Comparison of ENCODE assay signal across 1 cellular context in genomic region chr12:26832817-26833691, GRCh38.
A peak's percentile ranks its signal among the peaks of the same experiment; 100 is the strongest.
TF ChIP-seq lines count a peak whose summit lies in the region.

ITPR2 (minus strand) TSS chr12:26833194; CDS start chr12:26832781, 413 bp downstream.

TF ChIP-seq in HepG2, 621 proteins besides CTCF, POLR2A, EP300 and RAD21 (continued from another document and continues in another):
- no peak for TF ChIP-seq E2F1 (CRISPR knock-in tag; IDR thresholded peaks at IDR 0.05)
- TF ChIP-seq DMTF1 (CRISPR knock-in tag; IDR thresholded peaks at IDR 0.05) = no peak
- peak; percentile 36; the same call in 1 of the 2 replicates for TF ChIP-seq CBX5 (CRISPR knock-in tag; IDR thresholded peaks at IDR 0.05; ENCODE audit: borderline replicate concordance)
- TF ChIP-seq ZNF501 (CRISPR knock-in tag; IDR thresholded peaks at IDR 0.05) = peak; percentile 33
- TF ChIP-seq ZNF761 (CRISPR knock-in tag; conservative IDR thresholded peaks at IDR 0.05) = 0 out of 2 replicates have a peak, but pooled peaks have one; percentile 21
- peak; percentile 12; the same call in 1 of the 2 replicates for TF ChIP-seq ZNF792 (CRISPR knock-in tag; IDR thresholded peaks at IDR 0.05)
- 0 out of 2 replicates have a peak, but pooled peaks have one; percentile 38 for TF ChIP-seq NKX3-1 (CRISPR knock-in tag; IDR thresholded peaks at IDR 0.05)
- TF ChIP-seq ZNF563 (CRISPR knock-in tag; IDR thresholded peaks at IDR 0.05) = peak; percentile 67
- no peak for TF ChIP-seq RNF219 (CRISPR knock-in tag; IDR thresholded peaks at IDR 0.05)
- no peak for TF ChIP-seq ZNF644 (CRISPR knock-in tag; IDR thresholded peaks at IDR 0.05; ENCODE audit: low read depth)
- 0 out of 2 replicates have a peak, but pooled peaks have one; percentile 19 for TF ChIP-seq TEAD2 (CRISPR knock-in tag; IDR thresholded peaks at IDR 0.05)
- TF ChIP-seq ZNF326 (CRISPR knock-in tag; IDR thresholded peaks at IDR 0.05; ENCODE audit: borderline replicate concordance) = no peak
- TF ChIP-seq IKZF5 (CRISPR knock-in tag; IDR thresholded peaks at IDR 0.05) = 0 out of 2 replicates have a peak, but pooled peaks have one; percentile 28
- TF ChIP-seq ZNF776 (CRISPR knock-in tag; IDR thresholded peaks at IDR 0.05) = no peak; the same call in 1 of the 2 replicates
- TF ChIP-seq PCBP1 (IDR thresholded peaks at IDR 0.05; ENCODE audit: borderline replicate concordance, low read depth, low read length) = 0 out of 2 replicates have a peak, but pooled peaks have one; percentile 75
- peak; percentile 69 for TF ChIP-seq SALL1 (CRISPR knock-in tag; IDR thresholded peaks at IDR 0.05)
- TF ChIP-seq ETV5 (CRISPR knock-in tag; IDR thresholded peaks at IDR 0.05; ENCODE audit: borderline replicate concordance) = no peak
- TF ChIP-seq SMC3 (IDR thresholded peaks at IDR 0.05; ENCODE audit: low read length) = no peak
- no peak for TF ChIP-seq ETV6 (CRISPR knock-in tag; conservative IDR thresholded peaks at IDR 0.05)
- TF ChIP-seq ASH2L (IDR thresholded peaks at IDR 0.05; ENCODE audit: insufficient read length, low read depth, low read length) = no peak
- peak; percentile 30 for TF ChIP-seq TAF15 (IDR thresholded peaks at IDR 0.05; ENCODE audit: low read depth, low read length, poor library complexity, severe bottlenecking)
- TF ChIP-seq PRDM10 (CRISPR knock-in tag; IDR thresholded peaks at IDR 0.05; ENCODE audit: low read depth) = peak; percentile 70
- peak; percentile 48; the same call in 1 of the 2 replicates for TF ChIP-seq RXRB (CRISPR knock-in tag; IDR thresholded peaks at IDR 0.05; ENCODE audit: borderline replicate concordance)
- peak; percentile 39; the same call in 1 of the 2 replicates for TF ChIP-seq ZSCAN31 (CRISPR knock-in tag; IDR thresholded peaks at IDR 0.05; ENCODE audit: low read depth)
- TF ChIP-seq NRL (CRISPR knock-in tag; IDR thresholded peaks at IDR 0.05; ENCODE audit: borderline replicate concordance) = peak; percentile 76
- no peak for TF ChIP-seq ZKSCAN5 (CRISPR knock-in tag; IDR thresholded peaks at IDR 0.05)
- TF ChIP-seq BCL3 (CRISPR knock-in tag; IDR thresholded peaks at IDR 0.05) = peak; percentile 64; the same call in 1 of the 2 replicates
- TF ChIP-seq ZNF75D (CRISPR knock-in tag; IDR thresholded peaks at IDR 0.05; ENCODE audit: borderline replicate concordance) = no peak
- no peak for TF ChIP-seq CHD4 (IDR thresholded peaks at IDR 0.05; ENCODE audit: borderline replicate concordance, low read length)
- peak; percentile 64; the same call in 1 of the 2 replicates for TF ChIP-seq POGZ (CRISPR knock-in tag; IDR thresholded peaks at IDR 0.05)
- TF ChIP-seq REST (IDR thresholded peaks at IDR 0.05; ENCODE audit: borderline replicate concordance in 1 of 2, low read depth in 1 of 2, low read length in 2 of 2) = peak in 1 of 2 experiments; percentile 76; a peak in 2 of 4 replicates
- TF ChIP-seq IKZF4 (CRISPR knock-in tag; IDR thresholded peaks at IDR 0.05; ENCODE audit: borderline replicate concordance, low read depth, not compliant biosample characterization) = peak; percentile 16
- no peak for TF ChIP-seq CENPX (CRISPR knock-in tag; IDR thresholded peaks at IDR 0.05)
- TF ChIP-seq YY1 (IDR thresholded peaks at IDR 0.05; ENCODE audit: insufficient read depth, insufficient replicate concordance, low read depth, low read length) = peak; percentile 33
- TF ChIP-seq STAG1 (CRISPR knock-in tag; IDR thresholded peaks at IDR 0.05) = peak; percentile 17
- TF ChIP-seq ZNF367 (CRISPR knock-in tag; IDR thresholded peaks at IDR 0.05; ENCODE audit: borderline replicate concordance) = no peak
- TF ChIP-seq ZNF251 (CRISPR knock-in tag; IDR thresholded peaks at IDR 0.05) = no peak
- TF ChIP-seq ARID4A (CRISPR knock-in tag; IDR thresholded peaks at IDR 0.05; ENCODE audit: borderline replicate concordance) = peak; percentile 77
- no peak for TF ChIP-seq SIX1 (CRISPR knock-in tag; IDR thresholded peaks at IDR 0.05; ENCODE audit: borderline replicate concordance)
- TF ChIP-seq WIZ (CRISPR knock-in tag; IDR thresholded peaks at IDR 0.05) = peak; percentile 62; the same call in 1 of the 2 replicates
